1 cellular context compared by ENCODE assay signal in genomic region chr6:44475779-44476434, GRCh38.
TF ChIP-seq lines count a peak whose summit lies in the region.

No MANE protein-coding gene starts in this region.

TF ChIP-seq in HepG2, 621 proteins besides CTCF, POLR2A, EP300 and RAD21 (continued from another document and continues in another):
- TF ChIP-seq, protein P1, sequence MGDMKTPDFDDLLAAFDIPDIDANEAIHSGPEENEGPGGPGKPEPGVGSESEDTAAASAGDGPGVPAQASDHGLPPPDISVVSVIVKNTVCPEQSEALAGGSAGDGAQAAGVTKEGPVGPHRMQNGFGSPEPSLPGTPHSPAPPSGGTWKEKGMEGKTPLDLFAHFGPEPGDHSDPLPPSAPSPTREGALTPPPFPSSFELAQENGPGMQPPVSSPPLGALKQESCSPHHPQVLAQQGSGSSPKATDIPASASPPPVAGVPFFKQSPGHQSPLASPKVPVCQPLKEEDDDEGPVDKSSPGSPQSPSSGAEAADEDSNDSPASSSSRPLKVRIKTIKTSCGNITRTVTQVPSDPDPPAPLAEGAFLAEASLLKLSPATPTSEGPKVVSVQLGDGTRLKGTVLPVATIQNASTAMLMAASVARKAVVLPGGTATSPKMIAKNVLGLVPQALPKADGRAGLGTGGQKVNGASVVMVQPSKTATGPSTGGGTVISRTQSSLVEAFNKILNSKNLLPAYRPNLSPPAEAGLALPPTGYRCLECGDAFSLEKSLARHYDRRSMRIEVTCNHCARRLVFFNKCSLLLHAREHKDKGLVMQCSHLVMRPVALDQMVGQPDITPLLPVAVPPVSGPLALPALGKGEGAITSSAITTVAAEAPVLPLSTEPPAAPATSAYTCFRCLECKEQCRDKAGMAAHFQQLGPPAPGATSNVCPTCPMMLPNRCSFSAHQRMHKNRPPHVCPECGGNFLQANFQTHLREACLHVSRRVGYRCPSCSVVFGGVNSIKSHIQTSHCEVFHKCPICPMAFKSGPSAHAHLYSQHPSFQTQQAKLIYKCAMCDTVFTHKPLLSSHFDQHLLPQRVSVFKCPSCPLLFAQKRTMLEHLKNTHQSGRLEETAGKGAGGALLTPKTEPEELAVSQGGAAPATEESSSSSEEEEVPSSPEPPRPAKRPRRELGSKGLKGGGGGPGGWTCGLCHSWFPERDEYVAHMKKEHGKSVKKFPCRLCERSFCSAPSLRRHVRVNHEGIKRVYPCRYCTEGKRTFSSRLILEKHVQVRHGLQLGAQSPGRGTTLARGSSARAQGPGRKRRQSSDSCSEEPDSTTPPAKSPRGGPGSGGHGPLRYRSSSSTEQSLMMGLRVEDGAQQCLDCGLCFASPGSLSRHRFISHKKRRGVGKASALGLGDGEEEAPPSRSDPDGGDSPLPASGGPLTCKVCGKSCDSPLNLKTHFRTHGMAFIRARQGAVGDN (CRISPR knock-in tag; IDR thresholded peaks at IDR 0.05) = peak; percentile 67
- TF ChIP-seq PPARG (CRISPR knock-in tag; conservative IDR thresholded peaks at IDR 0.05) (peak; percentile 47; the same call in 1 of the 2 replicates), ZNF382 (CRISPR knock-in tag; IDR thresholded peaks at IDR 0.05; ENCODE audit: borderline replicate concordance) (no peak), ELF3 (CRISPR knock-in tag; IDR thresholded peaks at IDR 0.05) (peak; percentile 58; the same call in 1 of the 2 replicates), MXD3 (CRISPR knock-in tag; IDR thresholded peaks at IDR 0.05) (peak; percentile 73; the same call in 1 of the 2 replicates), ZNF619 (CRISPR knock-in tag; IDR thresholded peaks at IDR 0.05) (peak; percentile 76), ZNF292 (CRISPR knock-in tag; IDR thresholded peaks at IDR 0.05; ENCODE audit: borderline replicate concordance, low read depth) (peak; percentile 47; the same call in 1 of the 2 replicates), ZFP36 (IDR thresholded peaks at IDR 0.05; ENCODE audit: borderline replicate concordance, low read depth, low read length, partially characterized antibody) (no peak), CC2D1A (CRISPR knock-in tag; IDR thresholded peaks at IDR 0.05) (no peak), ZSCAN30 (CRISPR knock-in tag; IDR thresholded peaks at IDR 0.05) (no peak), AGO1 (IDR thresholded peaks at IDR 0.05; ENCODE audit: low read depth, low read length, poor library complexity, severe bottlenecking) (peak; percentile 46), ZNF275 (CRISPR knock-in tag; IDR thresholded peaks at IDR 0.05; ENCODE audit: borderline replicate concordance) (no peak), ZMAT3 (CRISPR knock-in tag; conservative IDR thresholded peaks at IDR 0.05) (no peak), CBX2 (IDR thresholded peaks at IDR 0.05; ENCODE audit: low read depth, low read length) (no peak), CBX2 (CRISPR knock-in tag; IDR thresholded peaks at IDR 0.05; ENCODE audit: low read depth) (0 out of 2 replicates have a peak, but pooled peaks have one; percentile 29), ZNF235 (CRISPR knock-in tag; IDR thresholded peaks at IDR 0.05; ENCODE audit: borderline replicate concordance) (peak; percentile 56; the same call in 1 of the 2 replicates), ZNF343 (CRISPR knock-in tag; IDR thresholded peaks at IDR 0.05) (peak; percentile 75), NONO (IDR thresholded peaks at IDR 0.05) (no peak), NONO (CRISPR knock-in tag; conservative IDR thresholded peaks at IDR 0.05) (no peak), MLX (CRISPR knock-in tag; IDR thresholded peaks at IDR 0.05) (0 out of 2 replicates have a peak, but pooled peaks have one; percentile 32), ZNF263 (CRISPR knock-in tag; IDR thresholded peaks at IDR 0.05) (peak; percentile 72), SMAD1 (CRISPR knock-in tag; IDR thresholded peaks at IDR 0.05; ENCODE audit: borderline replicate concordance, low read depth) (no peak), SETDB1 (CRISPR knock-in tag; IDR thresholded peaks at IDR 0.05; ENCODE audit: borderline replicate concordance) (no peak), SOX13 (IDR thresholded peaks at IDR 0.05) (no peak), SOX13 (CRISPR knock-in tag; conservative IDR thresholded peaks at IDR 0.05 in 1 of 2, IDR thresholded peaks at IDR 0.05 in 1 of 2) (peak in 1 of 2 experiments; percentile 23; a peak in 1 of 4 replicates), RFX3 (CRISPR knock-in tag; IDR thresholded peaks at IDR 0.05) (no peak), PHF8 (CRISPR knock-in tag; IDR thresholded peaks at IDR 0.05) (no peak), ZNF713 (CRISPR knock-in tag; IDR thresholded peaks at IDR 0.05) (no peak), ZBTB34 (CRISPR knock-in tag; IDR thresholded peaks at IDR 0.05) (no peak), SATB2 (CRISPR knock-in tag; IDR thresholded peaks at IDR 0.05) (no peak), ZNF562 (CRISPR knock-in tag; IDR thresholded peaks at IDR 0.05; ENCODE audit: borderline replicate concordance) (no peak), HES4 (CRISPR knock-in tag; IDR thresholded peaks at IDR 0.05; ENCODE audit: borderline replicate concordance) (no peak), KDM1A (CRISPR knock-in tag; IDR thresholded peaks at IDR 0.05) (no peak), IRX3 (CRISPR knock-in tag; IDR thresholded peaks at IDR 0.05; ENCODE audit: borderline replicate concordance, low read depth) (no peak), HNRNPL (IDR thresholded peaks at IDR 0.05; ENCODE audit: low read depth, low read length) (peak; percentile 79; the same call in 1 of the 2 replicates), ZNF468 (CRISPR knock-in tag; IDR thresholded peaks at IDR 0.05) (no peak), ZNF556 (CRISPR knock-in tag; IDR thresholded peaks at IDR 0.05; ENCODE audit: borderline replicate concordance) (peak; percentile 37; the same call in 1 of the 2 replicates), GPN1 (CRISPR knock-in tag; IDR thresholded peaks at IDR 0.05; ENCODE audit: borderline replicate concordance) (no peak), CENPBD1 (CRISPR knock-in tag; IDR thresholded peaks at IDR 0.05; ENCODE audit: borderline replicate concordance, low read depth) (no peak), HHEX (CRISPR knock-in tag; IDR thresholded peaks at IDR 0.05) (no peak), ZNF816 (CRISPR knock-in tag; IDR thresholded peaks at IDR 0.05; ENCODE audit: borderline replicate concordance) (no peak), HDAC2 (CRISPR knock-in tag; IDR thresholded peaks at IDR 0.05) (peak; percentile 24; the same call in 1 of the 2 replicates), ZNF101 (CRISPR knock-in tag; IDR thresholded peaks at IDR 0.05; ENCODE audit: borderline replicate concordance, low read depth) (no peak), ZFP36L1 (CRISPR knock-in tag; IDR thresholded peaks at IDR 0.05) (no peak), ZNF317 (CRISPR knock-in tag; IDR thresholded peaks at IDR 0.05) (no peak), NFE2L1 (CRISPR knock-in tag; IDR thresholded peaks at IDR 0.05; ENCODE audit: borderline replicate concordance) (no peak; the same call in 1 of the 2 replicates), NFYB (CRISPR knock-in tag; IDR thresholded peaks at IDR 0.05) (no peak), ZBTB8A (CRISPR knock-in tag; IDR thresholded peaks at IDR 0.05; ENCODE audit: borderline replicate concordance, low read depth) (no peak), ZNF792 (CRISPR knock-in tag; IDR thresholded peaks at IDR 0.05) (no peak; the same call in 1 of the 2 replicates), GTF3A (CRISPR knock-in tag; conservative IDR thresholded peaks at IDR 0.05) (0 out of 2 replicates have a peak, but pooled peaks have one; percentile 83), SNRNP70 (IDR thresholded peaks at IDR 0.05; ENCODE audit: low read depth, low read length) (no peak)
- TF ChIP-seq, protein P2, sequence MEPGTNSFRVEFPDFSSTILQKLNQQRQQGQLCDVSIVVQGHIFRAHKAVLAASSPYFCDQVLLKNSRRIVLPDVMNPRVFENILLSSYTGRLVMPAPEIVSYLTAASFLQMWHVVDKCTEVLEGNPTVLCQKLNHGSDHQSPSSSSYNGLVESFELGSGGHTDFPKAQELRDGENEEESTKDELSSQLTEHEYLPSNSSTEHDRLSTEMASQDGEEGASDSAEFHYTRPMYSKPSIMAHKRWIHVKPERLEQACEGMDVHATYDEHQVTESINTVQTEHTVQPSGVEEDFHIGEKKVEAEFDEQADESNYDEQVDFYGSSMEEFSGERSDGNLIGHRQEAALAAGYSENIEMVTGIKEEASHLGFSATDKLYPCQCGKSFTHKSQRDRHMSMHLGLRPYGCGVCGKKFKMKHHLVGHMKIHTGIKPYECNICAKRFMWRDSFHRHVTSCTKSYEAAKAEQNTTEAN (CRISPR knock-in tag; conservative IDR thresholded peaks at IDR 0.05) = no peak
- TF ChIP-seq, protein P3, sequence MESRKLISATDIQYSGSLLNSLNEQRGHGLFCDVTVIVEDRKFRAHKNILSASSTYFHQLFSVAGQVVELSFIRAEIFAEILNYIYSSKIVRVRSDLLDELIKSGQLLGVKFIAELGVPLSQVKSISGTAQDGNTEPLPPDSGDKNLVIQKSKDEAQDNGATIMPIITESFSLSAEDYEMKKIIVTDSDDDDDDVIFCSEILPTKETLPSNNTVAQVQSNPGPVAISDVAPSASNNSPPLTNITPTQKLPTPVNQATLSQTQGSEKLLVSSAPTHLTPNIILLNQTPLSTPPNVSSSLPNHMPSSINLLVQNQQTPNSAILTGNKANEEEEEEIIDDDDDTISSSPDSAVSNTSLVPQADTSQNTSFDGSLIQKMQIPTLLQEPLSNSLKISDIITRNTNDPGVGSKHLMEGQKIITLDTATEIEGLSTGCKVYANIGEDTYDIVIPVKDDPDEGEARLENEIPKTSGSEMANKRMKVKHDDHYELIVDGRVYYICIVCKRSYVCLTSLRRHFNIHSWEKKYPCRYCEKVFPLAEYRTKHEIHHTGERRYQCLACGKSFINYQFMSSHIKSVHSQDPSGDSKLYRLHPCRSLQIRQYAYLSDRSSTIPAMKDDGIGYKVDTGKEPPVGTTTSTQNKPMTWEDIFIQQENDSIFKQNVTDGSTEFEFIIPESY (CRISPR knock-in tag; IDR thresholded peaks at IDR 0.05) = 0 out of 2 replicates have a peak, but pooled peaks have one; percentile 39
- TF ChIP-seq, protein P4, sequence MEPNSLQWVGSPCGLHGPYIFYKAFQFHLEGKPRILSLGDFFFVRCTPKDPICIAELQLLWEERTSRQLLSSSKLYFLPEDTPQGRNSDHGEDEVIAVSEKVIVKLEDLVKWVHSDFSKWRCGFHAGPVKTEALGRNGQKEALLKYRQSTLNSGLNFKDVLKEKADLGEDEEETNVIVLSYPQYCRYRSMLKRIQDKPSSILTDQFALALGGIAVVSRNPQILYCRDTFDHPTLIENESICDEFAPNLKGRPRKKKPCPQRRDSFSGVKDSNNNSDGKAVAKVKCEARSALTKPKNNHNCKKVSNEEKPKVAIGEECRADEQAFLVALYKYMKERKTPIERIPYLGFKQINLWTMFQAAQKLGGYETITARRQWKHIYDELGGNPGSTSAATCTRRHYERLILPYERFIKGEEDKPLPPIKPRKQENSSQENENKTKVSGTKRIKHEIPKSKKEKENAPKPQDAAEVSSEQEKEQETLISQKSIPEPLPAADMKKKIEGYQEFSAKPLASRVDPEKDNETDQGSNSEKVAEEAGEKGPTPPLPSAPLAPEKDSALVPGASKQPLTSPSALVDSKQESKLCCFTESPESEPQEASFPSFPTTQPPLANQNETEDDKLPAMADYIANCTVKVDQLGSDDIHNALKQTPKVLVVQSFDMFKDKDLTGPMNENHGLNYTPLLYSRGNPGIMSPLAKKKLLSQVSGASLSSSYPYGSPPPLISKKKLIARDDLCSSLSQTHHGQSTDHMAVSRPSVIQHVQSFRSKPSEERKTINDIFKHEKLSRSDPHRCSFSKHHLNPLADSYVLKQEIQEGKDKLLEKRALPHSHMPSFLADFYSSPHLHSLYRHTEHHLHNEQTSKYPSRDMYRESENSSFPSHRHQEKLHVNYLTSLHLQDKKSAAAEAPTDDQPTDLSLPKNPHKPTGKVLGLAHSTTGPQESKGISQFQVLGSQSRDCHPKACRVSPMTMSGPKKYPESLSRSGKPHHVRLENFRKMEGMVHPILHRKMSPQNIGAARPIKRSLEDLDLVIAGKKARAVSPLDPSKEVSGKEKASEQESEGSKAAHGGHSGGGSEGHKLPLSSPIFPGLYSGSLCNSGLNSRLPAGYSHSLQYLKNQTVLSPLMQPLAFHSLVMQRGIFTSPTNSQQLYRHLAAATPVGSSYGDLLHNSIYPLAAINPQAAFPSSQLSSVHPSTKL (CRISPR knock-in tag; IDR thresholded peaks at IDR 0.05) = peak; percentile 47; the same call in 1 of the 2 replicates
- TF ChIP-seq, protein P5, sequence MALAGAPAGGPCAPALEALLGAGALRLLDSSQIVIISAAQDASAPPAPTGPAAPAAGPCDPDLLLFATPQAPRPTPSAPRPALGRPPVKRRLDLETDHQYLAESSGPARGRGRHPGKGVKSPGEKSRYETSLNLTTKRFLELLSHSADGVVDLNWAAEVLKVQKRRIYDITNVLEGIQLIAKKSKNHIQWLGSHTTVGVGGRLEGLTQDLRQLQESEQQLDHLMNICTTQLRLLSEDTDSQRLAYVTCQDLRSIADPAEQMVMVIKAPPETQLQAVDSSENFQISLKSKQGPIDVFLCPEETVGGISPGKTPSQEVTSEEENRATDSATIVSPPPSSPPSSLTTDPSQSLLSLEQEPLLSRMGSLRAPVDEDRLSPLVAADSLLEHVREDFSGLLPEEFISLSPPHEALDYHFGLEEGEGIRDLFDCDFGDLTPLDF (CRISPR knock-in tag; IDR thresholded peaks at IDR 0.05) = no peak
